ENCODE assay signal across 17 cellular contexts in the genomic region with DNA sequence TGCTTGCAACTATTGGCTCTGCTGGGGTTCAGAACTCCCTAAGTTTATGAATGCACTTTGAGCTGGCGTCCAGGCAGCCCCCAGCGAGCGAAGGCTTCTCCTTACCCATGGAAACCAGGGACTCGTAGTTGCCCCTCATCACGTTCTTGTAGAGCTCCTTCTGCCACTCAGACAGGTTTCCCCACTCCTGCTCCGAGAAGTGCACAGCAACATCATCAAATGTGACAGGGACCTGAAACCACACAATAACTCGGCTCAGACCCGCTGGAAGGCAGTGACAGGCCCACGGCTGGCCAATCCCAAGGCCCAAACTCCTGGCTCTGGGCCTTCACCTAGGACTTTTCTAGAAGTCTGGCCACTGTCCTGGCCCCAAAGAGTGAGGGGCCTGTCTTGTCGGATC. TPM values are rescaled to one million over a fixed set of nuclear protein-coding genes. Genes with fewer than 3 reads are reported as not detected.
DNase-seq lines count a peak whose midpoint lies in the region; ATAC-seq and TF ChIP-seq lines count a peak whose summit lies in the region.
"Had no signal": no experiment of that assay in that cellular context is flagged by ENCODE, and none has a peak within 500 bp of the region (broad histone marks: within the 10 kb centered on the region; RNA-seq: fewer than 3 reads in every experiment).

No MANE protein-coding gene starts in this region.

- CTCF ChIA-PET in activated CD8-positive, alpha-beta T cell treated with anti-CD3 and anti-CD28 coated beads, Interleukin-2, amount 10 ng/mL, durations not matched to agents 7 days and 5 days (lab: Charles Lee): no interaction called here
- CTCF ChIA-PET in activated CD8-positive, alpha-beta T cell treated with anti-CD3 and anti-CD28 coated beads for 36 hours (lab: Charles Lee): interaction anchor here (0.9 to 1.2 kb wide), 2 partner anchors 13 to 14 kb away, joined by 3 read pairs; no protein-coding TSS in a partner anchor

- intact Hi-C loops in activated CD8-positive, alpha-beta T cell treated with anti-CD3 and anti-CD28 coated beads for 36 hours (cut with micrococcal nuclease): no loop called here
- intact Hi-C loops in colonic mucosa (cut with DNase I) (no loop called here), upper lobe of right lung (cut with DNase I) (no loop called here)

- H3K36me3 ChIP-seq in colonic mucosa (peaks cover 6% of the 10 kb centered on the region), upper lobe of right lung (peaks cover 61% of the 10 kb centered on the region)

- H3K9me3 ChIP-seq in colonic mucosa: no peaks in the 10 kb centered on the region
- no peaks in the 10 kb centered on the region for H3K9me3 ChIP-seq in upper lobe of right lung
- H3K9me3 ChIP-seq: BLaER1 treated with 17β-estradiol and CSF1 and Interleukin-3, amounts not matched to agents 10 nM and 100 nM had no signal

- H3K4me3 Mint-ChIP-seq in activated CD8-positive, alpha-beta T cell treated with anti-CD3 and anti-CD28 coated beads, Interleukin-2, amount 10 ng/mL, durations not matched to agents 7 days and 5 days: no peak overlapping the region
- no peak overlapping the region for H3K4me3 Mint-ChIP-seq in activated CD8-positive, alpha-beta T cell treated with anti-CD3 and anti-CD28 coated beads for 36 hours
- H3K4me3 Mint-ChIP-seq: B cell; CD8-positive, alpha-beta T cell; H9 had no signal

- no peaks in the 10 kb centered on the region for H3K4me1 ChIP-seq in colonic mucosa
- peaks cover 8% of the 10 kb centered on the region for H3K4me1 ChIP-seq in upper lobe of right lung

- H3K27ac Mint-ChIP-seq in activated CD8-positive, alpha-beta T cell treated with anti-CD3 and anti-CD28 coated beads, Interleukin-2, amount 10 ng/mL, durations not matched to agents 7 days and 5 days: no peak overlapping the region
- H3K27ac Mint-ChIP-seq in activated CD8-positive, alpha-beta T cell treated with anti-CD3 and anti-CD28 coated beads for 36 hours: no peak overlapping the region
- H3K27ac Mint-ChIP-seq: B cell; CD8-positive, alpha-beta T cell; H9 had no signal

- H3K9me3 Mint-ChIP-seq in activated CD8-positive, alpha-beta T cell treated with anti-CD3 and anti-CD28 coated beads, Interleukin-2, amount 10 ng/mL, durations not matched to agents 7 days and 5 days (ENCODE audit: insufficient read depth): no peaks in the 10 kb centered on the region
- no peaks in the 10 kb centered on the region for H3K9me3 Mint-ChIP-seq in activated CD8-positive, alpha-beta T cell treated with anti-CD3 and anti-CD28 coated beads for 36 hours
- H3K9me3 Mint-ChIP-seq: CD8-positive, alpha-beta T cell; H9 had no signal

- H3K4me3 ChIP-seq in colonic mucosa: no peak overlapping the region
- H3K4me3 ChIP-seq in upper lobe of right lung: no peak overlapping the region
- H3K4me3 ChIP-seq: BLaER1 treated with 17β-estradiol and CSF1 and Interleukin-3, amounts not matched to agents 10 nM and 100 nM; GM12878 had no signal

- H3K27me3 ChIP-seq in colonic mucosa: no peaks in the 10 kb centered on the region
- H3K27me3 ChIP-seq in upper lobe of right lung: no peaks in the 10 kb centered on the region
- H3K27me3 ChIP-seq: BLaER1 treated with 17β-estradiol and CSF1 and Interleukin-3, amounts not matched to agents 10 nM and 100 nM had no signal

- POLR2A ChIA-PET in activated CD8-positive, alpha-beta T cell treated with anti-CD3 and anti-CD28 coated beads, Interleukin-2, amount 10 ng/mL, durations not matched to agents 7 days and 5 days (lab: Charles Lee): interaction anchor here (0.6 kb wide), 1 partner anchor 79 kb away, joined by 3 read pairs; no protein-coding TSS in a partner anchor
- POLR2A ChIA-PET in activated CD8-positive, alpha-beta T cell treated with anti-CD3 and anti-CD28 coated beads for 36 hours (lab: Charles Lee): interaction anchor here (1.5 kb wide), 1 partner anchor 14 kb away, joined by 5 read pairs; no protein-coding TSS in a partner anchor

- peaks cover 32% of the 10 kb centered on the region for H3K36me3 Mint-ChIP-seq in activated CD8-positive, alpha-beta T cell treated with anti-CD3 and anti-CD28 coated beads, Interleukin-2, amount 10 ng/mL, durations not matched to agents 7 days and 5 days (ENCODE audit: low read depth)
- H3K36me3 Mint-ChIP-seq in activated CD8-positive, alpha-beta T cell treated with anti-CD3 and anti-CD28 coated beads for 36 hours (ENCODE audit: low read depth): peaks cover 34% of the 10 kb centered on the region

- no peak overlapping the region for H3K9ac ChIP-seq in colonic mucosa (ENCODE audit: low read depth in 2 of 2, low read length in 2 of 2)
- H3K9ac ChIP-seq: BLaER1 treated with 17β-estradiol and CSF1 and Interleukin-3, amounts not matched to agents 10 nM and 100 nM had no signal

- peaks cover 15% of the 10 kb centered on the region for H3K4me1 Mint-ChIP-seq in activated CD8-positive, alpha-beta T cell treated with anti-CD3 and anti-CD28 coated beads, Interleukin-2, amount 10 ng/mL, durations not matched to agents 7 days and 5 days (ENCODE audit: low read depth)
- peaks cover 13% of the 10 kb centered on the region for H3K4me1 Mint-ChIP-seq in activated CD8-positive, alpha-beta T cell treated with anti-CD3 and anti-CD28 coated beads for 36 hours (ENCODE audit: low read depth)

- H3K27me3 Mint-ChIP-seq in activated CD8-positive, alpha-beta T cell treated with anti-CD3 and anti-CD28 coated beads, Interleukin-2, amount 10 ng/mL, durations not matched to agents 7 days and 5 days (ENCODE audit: low read depth): no peaks in the 10 kb centered on the region
- no peaks in the 10 kb centered on the region for H3K27me3 Mint-ChIP-seq in activated CD8-positive, alpha-beta T cell treated with anti-CD3 and anti-CD28 coated beads for 36 hours
- H3K27me3 Mint-ChIP-seq: B cell had no signal

- no peak overlapping the region for H3K27ac ChIP-seq in colonic mucosa
- H3K27ac ChIP-seq in upper lobe of right lung: no peak overlapping the region
- H3K27ac ChIP-seq: BLaER1 treated with 17β-estradiol and CSF1 and Interleukin-3, amounts not matched to agents 10 nM and 100 nM had no signal

- peak; percentile 1 for DNase-seq in activated CD8-positive, alpha-beta T cell treated with anti-CD3 and anti-CD28 coated beads, Interleukin-2, amount 10 ng/mL, durations not matched to agents 7 days and 5 days
- no peak for DNase-seq in activated CD8-positive, alpha-beta T cell treated with anti-CD3 and anti-CD28 coated beads for 36 hours
- DNase-seq in colonic mucosa (peak; percentile 10), mesenteric fat pad (ENCODE audit: low spot score) (peak; percentile 76), upper lobe of right lung (peak; percentile 34), SHP77 treated with DMSO at 0.1 percent for 48 hours (lab: John Stamatoyannopoulos, UW) (no peak), DMS53 treated with DMSO at 0.1 percent for 48 hours (lab: John Stamatoyannopoulos, UW; ENCODE audit: unreplicated experiment) (no peak)
- no peak for DNase-seq in stimulated activated CD4-positive, alpha-beta T cell treated with anti-CD3 and anti-CD28 coated beads, Interleukin-12 subunit alpha, Interleukin-12 subunit beta, amount 100 ng/mL, for 4 hours
- DNase-seq: 8988T; Calu3; CD8-positive, alpha-beta T cell; DND-41; EL; H9 had no signal

- TF ChIP-seq CTCF in activated CD8-positive, alpha-beta T cell treated with anti-CD3 and anti-CD28 coated beads for 36 hours (IDR thresholded peaks at IDR 0.05): no peak
- no peak for TF ChIP-seq CTCF in colonic mucosa (IDR thresholded peaks at IDR 0.05)
- no peak for TF ChIP-seq CTCF in upper lobe of right lung (IDR thresholded peaks at IDR 0.05)

- ATAC-seq in activated CD8-positive, alpha-beta T cell treated with anti-CD3 and anti-CD28 coated beads, Interleukin-2, amount 10 ng/mL, durations not matched to agents 7 days and 5 days: no peak
- ATAC-seq in activated CD8-positive, alpha-beta T cell treated with anti-CD3 and anti-CD28 coated beads for 36 hours: no peak
- no peak for ATAC-seq in upper lobe of right lung
- ATAC-seq: CD8-positive, alpha-beta T cell; GM12878 had no signal

RNA-seq across cellular contexts. Expression of a gene that starts 6.9 kb away (rescaled TPM):
- 10 to 100 TPM; 12.9 to 13.1 TPM for total RNA-seq in activated CD8-positive, alpha-beta T cell treated with anti-CD3 and anti-CD28 coated beads, Interleukin-2, amount 10 ng/mL, durations not matched to agents 7 days and 5 days
- 10 to 100 TPM; 11.7 to 12.5 TPM for total RNA-seq in activated CD8-positive, alpha-beta T cell treated with anti-CD3 and anti-CD28 coated beads for 36 hours
- 10 to 100 TPM in 1 of 2 donors, 1 to 10 TPM in 1; 9.5 to 13.1 TPM for total RNA-seq in colonic mucosa
- total RNA-seq in mesenteric fat pad: 9.2 TPM
- 11.3 TPM for total RNA-seq in upper lobe of right lung

RNA-seq across cellular contexts. Expression of a gene that starts 43.6 kb away (rescaled TPM):
- total RNA-seq in activated CD8-positive, alpha-beta T cell treated with anti-CD3 and anti-CD28 coated beads, Interleukin-2, amount 10 ng/mL, durations not matched to agents 7 days and 5 days: 10 to 100 TPM; 19.7 to 21.4 TPM
- total RNA-seq in activated CD8-positive, alpha-beta T cell treated with anti-CD3 and anti-CD28 coated beads for 36 hours: 10 to 100 TPM; 12.6 to 13.0 TPM
- total RNA-seq in colonic mucosa (10 to 100 TPM; 12.2 to 14.5 TPM), mesenteric fat pad (19.9 TPM), upper lobe of right lung (17.0 TPM)

Comparison
In these comparisons a context has a peak if more than half of its experiments do, and no peak if none do; other contexts are left out.
1. DNase-seq: peak in activated CD8-positive, alpha-beta T cell treated with anti-CD3 and anti-CD28 coated beads, Interleukin-2, amount 10 ng/mL, durations not matched to agents 7 days and 5 days (single experiment), colonic mucosa (single experiment), mesenteric fat pad (single experiment) and upper lobe of right lung (single experiment); none in activated CD8-positive, alpha-beta T cell treated with anti-CD3 and anti-CD28 coated beads for 36 hours (single experiment), SHP77 treated with DMSO at 0.1 percent for 48 hours (single experiment), DMS53 treated with DMSO at 0.1 percent for 48 hours (single experiment) and stimulated activated CD4-positive, alpha-beta T cell treated with anti-CD3 and anti-CD28 coated beads, Interleukin-12 subunit alpha, Interleukin-12 subunit beta, amount 100 ng/mL, for 4 hours (single experiment).